15 cellular contexts compared by ENCODE assay signal in the genomic region with DNA sequence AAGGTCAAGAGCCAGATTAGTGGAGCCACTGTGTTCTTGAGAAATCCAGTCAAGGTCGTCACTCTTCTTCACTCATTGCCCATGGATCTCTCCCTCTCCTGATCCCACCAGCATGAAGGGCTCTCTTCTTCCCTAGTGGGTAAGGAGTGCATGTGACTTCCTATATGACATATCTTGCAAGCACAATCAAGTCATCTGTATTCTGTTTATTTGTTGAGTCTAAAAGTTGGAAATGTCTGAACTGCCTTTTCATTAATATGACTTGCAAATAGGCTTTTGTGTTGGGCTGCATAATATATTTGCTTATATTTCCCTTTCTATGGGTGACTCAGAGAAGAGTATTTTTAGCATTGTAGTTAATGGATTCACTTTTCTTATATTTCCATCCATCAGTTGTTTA.
DNase-seq lines count a peak whose midpoint lies in the region.
"Had no signal": no experiment of that assay in that cellular context is flagged by ENCODE, and none has a peak within 500 bp of the region (broad histone marks: within the 10 kb centered on the region; RNA-seq: fewer than 3 reads in every experiment).

No MANE protein-coding gene starts in this region.

- peak; percentile 54 for DNase-seq in COLO829 (ENCODE audit: low spot score)
- peak; percentile 92 for DNase-seq in NCI-H526 treated with DMSO at 0.1 percent for 48 hours (lab: John Stamatoyannopoulos, UW)
- DNase-seq in SK-MEL-5 (ENCODE audit: low read depth, low spot score) = peak; percentile 36
- DNase-seq in activated naive CD4-positive, alpha-beta T cell (lab: John Stamatoyannopoulos, UW) = no peak
- DNase-seq in iPS-NIHi11 (ENCODE audit: low spot score) = no peak
- no peak for DNase-seq in RPMI8226
- DNase-seq: BE2C; C1 segment of cervical spinal cord; Caco-2; Calu3; CD4-positive, alpha-beta memory T cell; CD4-positive, CD25-positive, alpha-beta regulatory T cell; CD8-positive, alpha-beta memory T cell; DMS79 treated with DMSO at 0.1 percent for 48 hours; GF-D8 had no signal

- in situ Hi-C loops in SK-MEL-5 (cut with HindIII; ENCODE audit: low pct_unique_long_range_greater_than_20kb, low sequenced_read_pairs) = no loop called here

Comparison
In these comparisons a context has a peak if more than half of its experiments do, and no peak if none do; other contexts are left out.
1. DNase-seq: peak in COLO829 (single experiment), NCI-H526 treated with DMSO at 0.1 percent for 48 hours (single experiment) and SK-MEL-5 (single experiment); none in activated naive CD4-positive, alpha-beta T cell (0 of 4), iPS-NIHi11 (single experiment) and RPMI8226 (single experiment).